1 cellular context compared by ENCODE assay signal in genomic region chr12:93773122-93773871, GRCh38.
TF ChIP-seq lines count a peak whose summit lies in the region.

No MANE protein-coding gene starts in this region.

TF ChIP-seq in K562, 482 proteins besides CTCF, POLR2A, EP300 and RAD21 (continued from another document and continues in another):
- TF ChIP-seq BRF2 (IDR thresholded peaks at IDR 0.05; ENCODE audit: borderline replicate concordance, insufficient read depth, insufficient read length) (no peak), HIVEP1 (CRISPR knock-in tag; IDR thresholded peaks at IDR 0.05) (no peak), NFE2 (IDR thresholded peaks at IDR 0.05; ENCODE audit: low read depth) (peak; percentile 22; the same call in 1 of the 2 replicates), RFX7 (CRISPR knock-in tag; IDR thresholded peaks at IDR 0.05) (no peak), ZNF175 (CRISPR knock-in tag; IDR thresholded peaks at IDR 0.05; ENCODE audit: low read depth) (no peak), FOXO4 (CRISPR knock-in tag; IDR thresholded peaks at IDR 0.05) (no peak), MTA3 (IDR thresholded peaks at IDR 0.05; ENCODE audit: borderline replicate concordance) (peak; percentile 57; the same call in 1 of the 2 replicates), MEF2D (tag; conservative IDR thresholded peaks at IDR 0.05; ENCODE audit: low read depth) (no peak), SREBF1 (IDR thresholded peaks at IDR 0.05; ENCODE audit: borderline replicate concordance, low read depth, low read length) (no peak), ZNF75A (CRISPR knock-in tag; IDR thresholded peaks at IDR 0.05) (no peak), ZNF347 (CRISPR knock-in tag; IDR thresholded peaks at IDR 0.05; ENCODE audit: low read depth) (no peak), BRF1 (IDR thresholded peaks at IDR 0.05; ENCODE audit: borderline replicate concordance, extremely low read depth, insufficient read length) (no peak), COPS2 (conservative IDR thresholded peaks at IDR 0.05) (no peak), NFE2L1 (tag; IDR thresholded peaks at IDR 0.05; ENCODE audit: borderline replicate concordance, low read depth) (no peak), NRF1 (conservative IDR thresholded peaks at IDR 0.05 in 1 of 2, IDR thresholded peaks at IDR 0.05 in 1 of 2) (0 out of 4 replicates have a peak, but pooled peaks of 1 of the 2 experiments have one; percentile 24), ZNF134 (CRISPR knock-in tag; conservative IDR thresholded peaks at IDR 0.05) (no peak), ETV1 (tag; conservative IDR thresholded peaks at IDR 0.05; ENCODE audit: low read depth) (no peak), EHMT2 (IDR thresholded peaks at IDR 0.05) (no peak), DNMT1 (IDR thresholded peaks at IDR 0.05) (no peak), HNRNPK (IDR thresholded peaks at IDR 0.05; ENCODE audit: low read depth, low read length, poor library complexity, severe bottlenecking) (no peak), NCOA2 (IDR thresholded peaks at IDR 0.05; ENCODE audit: partially characterized antibody in 2 of 2) (peak in 1 of 2 experiments; percentile 22), GTF2B (IDR thresholded peaks at IDR 0.05; ENCODE audit: extremely low read depth, insufficient read length) (no peak), NCOA6 (IDR thresholded peaks at IDR 0.05) (no peak), GTF2E2 (tag; IDR thresholded peaks at IDR 0.05) (no peak), CEBPB (tag; IDR thresholded peaks at IDR 0.05) (peak; percentile 84), HNRNPUL1 (IDR thresholded peaks at IDR 0.05; ENCODE audit: low read length) (no peak), ZNF311 (CRISPR knock-in tag; IDR thresholded peaks at IDR 0.05) (no peak), HNRNPLL (IDR thresholded peaks at IDR 0.05; ENCODE audit: low read depth, low read length, poor library complexity, severe bottlenecking) (no peak), FOSL1 (tag; conservative IDR thresholded peaks at IDR 0.05) (peak; percentile 88), KDM1A (IDR thresholded peaks at IDR 0.05) (peak; percentile 78 to 82), CHD7 (IDR thresholded peaks at IDR 0.05; ENCODE audit: low read depth, low read length) (no peak), HNRNPH1 (optimal IDR thresholded peaks at IDR 0.05; ENCODE audit: low read depth, low read length) (no peak), CBFA2T2 (conservative IDR thresholded peaks at IDR 0.05) (peak; percentile 45), MTA2 (IDR thresholded peaks at IDR 0.05; ENCODE audit: low read depth) (no peak), DPF2 (IDR thresholded peaks at IDR 0.05) (peak; percentile 68; the same call in 1 of the 2 replicates), SRSF9 (IDR thresholded peaks at IDR 0.05; ENCODE audit: borderline replicate concordance, low read depth, low read length) (no peak), ZNF165 (CRISPR knock-in tag; IDR thresholded peaks at IDR 0.05; ENCODE audit: borderline replicate concordance) (no peak), SIN3A (IDR thresholded peaks at IDR 0.05; ENCODE audit: borderline replicate concordance in 2 of 2, control insufficient read depth in 1 of 2, low read depth in 2 of 2, low read length in 2 of 2) (peak in 1 of 2 experiments; percentile 20; a peak in 1 of 4 replicates), FOXK2 (conservative IDR thresholded peaks at IDR 0.05 in 1 of 2, IDR thresholded peaks at IDR 0.05 in 1 of 2; ENCODE audit: low read depth in 2 of 2) (0 out of 4 replicates have a peak, but pooled peaks have one; percentile 35 to 46), HMG20B (CRISPR knock-in tag; IDR thresholded peaks at IDR 0.05) (no peak), ZNF696 (CRISPR knock-in tag; conservative IDR thresholded peaks at IDR 0.05) (no peak), NUFIP1 (IDR thresholded peaks at IDR 0.05; ENCODE audit: partially characterized antibody) (no peak), ZNF398 (CRISPR knock-in tag; IDR thresholded peaks at IDR 0.05) (no peak)
- TF ChIP-seq, protein P1, sequence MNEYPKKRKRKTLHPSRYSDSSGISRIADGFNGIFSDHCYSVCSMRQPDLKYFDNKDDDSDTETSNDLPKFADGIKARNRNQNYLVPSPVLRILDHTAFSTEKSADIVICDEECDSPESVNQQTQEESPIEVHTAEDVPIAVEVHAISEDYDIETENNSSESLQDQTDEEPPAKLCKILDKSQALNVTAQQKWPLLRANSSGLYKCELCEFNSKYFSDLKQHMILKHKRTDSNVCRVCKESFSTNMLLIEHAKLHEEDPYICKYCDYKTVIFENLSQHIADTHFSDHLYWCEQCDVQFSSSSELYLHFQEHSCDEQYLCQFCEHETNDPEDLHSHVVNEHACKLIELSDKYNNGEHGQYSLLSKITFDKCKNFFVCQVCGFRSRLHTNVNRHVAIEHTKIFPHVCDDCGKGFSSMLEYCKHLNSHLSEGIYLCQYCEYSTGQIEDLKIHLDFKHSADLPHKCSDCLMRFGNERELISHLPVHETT (CRISPR knock-in tag; conservative IDR thresholded peaks at IDR 0.05 in 1 of 2, IDR thresholded peaks at IDR 0.05 in 1 of 2) = 0 out of 4 replicates have a peak, but pooled peaks of 1 of the 2 experiments have one; percentile 22
- TF ChIP-seq, protein P2, sequence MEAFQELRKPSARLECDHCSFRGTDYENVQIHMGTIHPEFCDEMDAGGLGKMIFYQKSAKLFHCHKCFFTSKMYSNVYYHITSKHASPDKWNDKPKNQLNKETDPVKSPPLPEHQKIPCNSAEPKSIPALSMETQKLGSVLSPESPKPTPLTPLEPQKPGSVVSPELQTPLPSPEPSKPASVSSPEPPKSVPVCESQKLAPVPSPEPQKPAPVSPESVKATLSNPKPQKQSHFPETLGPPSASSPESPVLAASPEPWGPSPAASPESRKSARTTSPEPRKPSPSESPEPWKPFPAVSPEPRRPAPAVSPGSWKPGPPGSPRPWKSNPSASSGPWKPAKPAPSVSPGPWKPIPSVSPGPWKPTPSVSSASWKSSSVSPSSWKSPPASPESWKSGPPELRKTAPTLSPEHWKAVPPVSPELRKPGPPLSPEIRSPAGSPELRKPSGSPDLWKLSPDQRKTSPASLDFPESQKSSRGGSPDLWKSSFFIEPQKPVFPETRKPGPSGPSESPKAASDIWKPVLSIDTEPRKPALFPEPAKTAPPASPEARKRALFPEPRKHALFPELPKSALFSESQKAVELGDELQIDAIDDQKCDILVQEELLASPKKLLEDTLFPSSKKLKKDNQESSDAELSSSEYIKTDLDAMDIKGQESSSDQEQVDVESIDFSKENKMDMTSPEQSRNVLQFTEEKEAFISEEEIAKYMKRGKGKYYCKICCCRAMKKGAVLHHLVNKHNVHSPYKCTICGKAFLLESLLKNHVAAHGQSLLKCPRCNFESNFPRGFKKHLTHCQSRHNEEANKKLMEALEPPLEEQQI (IDR thresholded peaks at IDR 0.05) = peak; percentile 70; the same call in 1 of the 2 replicates
